Comparison of ENCODE assay signal across 24 cellular contexts in genomic region chr4:111537861-111538260, GRCh38.
DNase-seq lines count a peak whose midpoint lies in the region; ATAC-seq, FAIRE-seq and TF ChIP-seq lines count a peak whose summit lies in the region.
"Had no signal": no experiment of that assay in that cellular context is flagged by ENCODE, and none has a peak within 500 bp of the region (broad histone marks: within the 10 kb centered on the region; RNA-seq: fewer than 3 reads in every experiment).

No MANE protein-coding gene starts in this region.

- DNase-seq in Daoy (ENCODE audit: low read depth) (peak; percentile 18), HFFc6 (peak; percentile 68), non-pigmented ciliary epithelial cell (ENCODE audit: low read depth) (peak; percentile 28), osteocyte (ENCODE audit: extremely low spot score, unreplicated experiment) (no peak), NOMO-1 treated with dmso at 0.1 percent for 144 hours (lab: John Stamatoyannopoulos, UW; ENCODE audit: unreplicated experiment) (no peak)
- no peak for DNase-seq in activated CD4-positive, alpha-beta T cell treated with anti-CD3 and anti-CD28 coated beads, Interleukin-2, amount 50 U/mL, for 1 hour
- DNase-seq: activated CD8-positive, alpha-beta memory T cell treated with anti-CD3 and anti-CD28 coated beads, Interleukin-2, amount 50 U/mL, for 4 hours; activated gamma-delta T cell treated with Interleukin-2 at 50 U/mL for 16 hours; C1 segment of cervical spinal cord; DMS 273 treated with DMSO at 0.1 percent for 48 hours; heart left ventricle; midbrain; MV-4-11; NCI-H2171 treated with DMSO at 0.1 percent for 48 hours; stimulated activated CD4-positive, alpha-beta T cell treated with anti-CD3 and anti-CD28 coated beads, Interleukin-4, amount 100 ng/mL, for 24 hours; stimulated activated CD8-positive, alpha-beta memory T cell treated with anti-CD3 and anti-CD28 coated beads, Interleukin-4, amount 100 ng/mL, for 48 hours; T-helper 2 cell; testis had no signal

- no peak for ATAC-seq in HG02678 (IDR thresholded peaks at IDR 0.05; ENCODE audit: unreplicated experiment)
- ATAC-seq: heart left ventricle, sciatic nerve had no signal

- H3K9me3 Mint-ChIP-seq in HFFc6: peaks cover 7% of the 10 kb centered on the region; the same call in 1 of the 2 replicates
- no peaks in the 10 kb centered on the region for H3K9me3 Mint-ChIP-seq in osteocyte (ENCODE audit: unreplicated experiment)
- H3K9me3 Mint-ChIP-seq: dendritic cell treated with granulocyte-macrophage colony-stimulating factor and Interleukin-4, amounts not matched to agents 40 ng/mL and 50 ng/mL, for 4 days had no signal

- peak; percentile 92 for FAIRE-seq in endometrium (lab: Jason Lieb, UNC)
- FAIRE-seq: GM19239, islet of Langerhans had no signal

- TF ChIP-seq CTCF in HFFc6 (IDR thresholded peaks at IDR 0.05) (no peak), osteocyte (IDR thresholded peaks at IDR 0.05) (no peak)

- H3K27me3 Mint-ChIP-seq in HFFc6 (ENCODE audit: insufficient read depth) (no peaks in the 10 kb centered on the region), osteocyte (ENCODE audit: unreplicated experiment) (no peaks in the 10 kb centered on the region)
- H3K27me3 Mint-ChIP-seq: dendritic cell treated with granulocyte-macrophage colony-stimulating factor and Interleukin-4, amounts not matched to agents 40 ng/mL and 50 ng/mL, for 4 days had no signal

- H3K4me1 Mint-ChIP-seq in HFFc6 (ENCODE audit: low read depth) (peaks cover 63% of the 10 kb centered on the region), osteocyte (ENCODE audit: unreplicated experiment) (no peaks in the 10 kb centered on the region)

- H3K36me3 Mint-ChIP-seq in HFFc6 (ENCODE audit: low read depth): 0 out of 2 replicates have a peak, but pooled peaks cover 16% of the 10 kb centered on the region
- no peaks in the 10 kb centered on the region for H3K36me3 Mint-ChIP-seq in osteocyte (ENCODE audit: unreplicated experiment)

- H3K4me3 Mint-ChIP-seq in HFFc6 (peak overlapping the region; percentile 45), osteocyte (ENCODE audit: unreplicated experiment) (no peak overlapping the region)
- H3K4me3 Mint-ChIP-seq: dendritic cell treated with granulocyte-macrophage colony-stimulating factor and Interleukin-4, amounts not matched to agents 40 ng/mL and 50 ng/mL, for 4 days had no signal

- H3K27ac Mint-ChIP-seq in HFFc6: peak overlapping the region; percentile 51
- no peak overlapping the region for H3K27ac Mint-ChIP-seq in osteocyte (ENCODE audit: unreplicated experiment)
- H3K27ac Mint-ChIP-seq: dendritic cell treated with granulocyte-macrophage colony-stimulating factor and Interleukin-4, amounts not matched to agents 40 ng/mL and 50 ng/mL, for 4 days had no signal

Comparison
In these comparisons a context has a peak if more than half of its experiments do, and no peak if none do; other contexts are left out.
1. DNase-seq: peak in Daoy (single experiment), HFFc6 (single experiment) and non-pigmented ciliary epithelial cell (single experiment); none in osteocyte (single experiment), activated CD4-positive, alpha-beta T cell treated with anti-CD3 and anti-CD28 coated beads, Interleukin-2, amount 50 U/mL, for 1 hour (single experiment) and NOMO-1 treated with dmso at 0.1 percent for 144 hours (single experiment).